In the genomic region with DNA sequence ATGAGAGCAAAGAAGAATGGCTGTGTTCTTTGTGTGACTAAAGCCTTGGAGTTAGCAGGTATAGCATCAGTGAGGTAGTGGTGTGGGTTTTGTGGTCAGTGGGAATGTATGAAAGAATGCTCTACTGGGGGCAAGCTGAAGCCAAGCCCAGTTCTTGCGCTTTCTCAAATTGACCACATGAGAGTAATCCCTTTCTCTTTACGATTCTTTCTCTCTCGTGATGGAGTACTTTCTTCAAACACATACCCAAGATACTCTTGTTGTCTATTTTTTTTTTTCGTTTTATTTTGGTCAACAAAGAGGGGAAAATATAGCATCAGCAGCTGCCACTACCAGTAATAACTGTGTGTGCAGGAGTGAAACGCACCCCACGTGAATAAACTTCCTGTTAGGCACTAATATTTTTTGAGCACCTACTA, we compare ENCODE assay signal across 11 cellular contexts. TPM values are rescaled to one million over a fixed set of nuclear protein-coding genes. Genes with fewer than 3 reads are reported as not detected.
DNase-seq lines count a peak whose midpoint lies in the region; ATAC-seq and TF ChIP-seq lines count a peak whose summit lies in the region.
"Had no signal": no experiment of that assay in that cellular context is flagged by ENCODE, and none has a peak within 500 bp of the region (broad histone marks: within the 10 kb centered on the region; RNA-seq: fewer than 3 reads in every experiment).

No MANE protein-coding gene starts in this region.

- no peaks in the 10 kb centered on the region for H3K9me3 Mint-ChIP-seq in effector memory CD8-positive, alpha-beta T cell

- no peak overlapping the region for H3K27ac ChIP-seq in Peyer's patch

- peak; percentile 33 for ATAC-seq in GM18519 (IDR thresholded peaks at IDR 0.05; ENCODE audit: low FRiP score, unreplicated experiment)
- peak; percentile 62 for ATAC-seq in GM21825 (IDR thresholded peaks at IDR 0.05; ENCODE audit: unreplicated experiment)
- peak; percentile 48 for ATAC-seq in HG03571 (IDR thresholded peaks at IDR 0.05; ENCODE audit: unreplicated experiment)
- no peak for ATAC-seq in effector memory CD8-positive, alpha-beta T cell (replicated peaks)

- H3K27ac Mint-ChIP-seq in effector memory CD8-positive, alpha-beta T cell, result no peak overlapping the region

- no peaks in the 10 kb centered on the region for H3K4me1 Mint-ChIP-seq in effector memory CD8-positive, alpha-beta T cell (ENCODE audit: low read depth in 2 of 2)

- H3K27me3 ChIP-seq in kidney epithelial cell (ENCODE audit: control insufficient read depth, insufficient read depth, low read length), result no peaks in the 10 kb centered on the region
- no peaks in the 10 kb centered on the region for H3K27me3 ChIP-seq in Peyer's patch

- H3K4me3 ChIP-seq in kidney epithelial cell (ENCODE audit: low read depth, low read length), result no peak overlapping the region
- no peak overlapping the region for H3K4me3 ChIP-seq in Peyer's patch

- H3K9me3 ChIP-seq in Peyer's patch, result peaks cover 0 to 8% (median 0%) of the 10 kb centered on the region in 4 donors

- H3K36me3 Mint-ChIP-seq in effector memory CD8-positive, alpha-beta T cell (ENCODE audit: insufficient read depth), result no peaks in the 10 kb centered on the region
- H3K36me3 Mint-ChIP-seq: IgD-negative memory B cell had no signal

- TF ChIP-seq CTCF in kidney epithelial cell (IDR thresholded peaks at IDR 0.05; ENCODE audit: insufficient read depth, low read length, poor library complexity, severe bottlenecking) (no peak), Peyer's patch (IDR thresholded peaks at IDR 0.05) (no peak)

- DNase-seq in kidney epithelial cell (ENCODE audit: low read depth), result peak; percentile 92
- no peak for DNase-seq in activated naive CD4-positive, alpha-beta T cell treated with Interleukin-2 at 50 U/mL for 16 hours
- no peak for DNase-seq in effector memory CD8-positive, alpha-beta T cell
- DNase-seq in COR-L47 (lab: John Stamatoyannopoulos, UW), result no peak
- no peak for DNase-seq in Peyer's patch
- DNase-seq: activated naive CD4-positive, alpha-beta T cell; GDM1 had no signal

- no peak for TF ChIP-seq POLR2A in Peyer's patch (IDR thresholded peaks at IDR 0.05)

- no peaks in the 10 kb centered on the region for H3K36me3 ChIP-seq in kidney epithelial cell (ENCODE audit: control insufficient read depth, insufficient read depth, low read length)
- H3K36me3 ChIP-seq in Peyer's patch, result no peaks in the 10 kb centered on the region

- peaks cover 0 to 11% (median 0%) of the 10 kb centered on the region in 4 donors for H3K4me1 ChIP-seq in Peyer's patch

- no peak overlapping the region for H3K4me3 Mint-ChIP-seq in effector memory CD8-positive, alpha-beta T cell

- H3K27me3 Mint-ChIP-seq in effector memory CD8-positive, alpha-beta T cell, result peaks cover 17 to 30% of the 10 kb centered on the region in 2 donors
- H3K27me3 Mint-ChIP-seq: IgD-negative memory B cell had no signal

RNA-seq across cellular contexts. Expression of a gene that starts 8.4 kb away (rescaled TPM):
- 3.8 and 4.7 TPM in 2 replicates for total RNA-seq in kidney epithelial cell
- total RNA-seq in Peyer's patch, result 10 to 100 TPM; 22.3 to 45.9 (median 33.9) TPM

RNA-seq across cellular contexts. Expression of a gene that starts 48.0 kb away (rescaled TPM):
- total RNA-seq in kidney epithelial cell (3.6 and 4.4 TPM in 2 replicates), Peyer's patch (10 to 100 TPM in 1 of 4 donors, 1 to 10 TPM in 3; 4.9 to 16.5 (median 6.5) TPM)
